ENCODE assay signal across 3 cellular contexts in genomic region chr15:67920524-67921240, GRCh38.
TF ChIP-seq lines count a peak whose summit lies in the region.

No MANE protein-coding gene starts in this region.

TF ChIP-seq in A549, 52 proteins besides CTCF, POLR2A, EP300 and RAD21 (continued from another document):
- TF ChIP-seq REST (IDR thresholded peaks at IDR 0.05) (no peak), FOSB (CRISPR knock-in tag; IDR thresholded peaks at IDR 0.05) (no peak), MAX (IDR thresholded peaks at IDR 0.05) (no peak), KDM5A (IDR thresholded peaks at IDR 0.05) (no peak), HEYL (CRISPR knock-in tag; IDR thresholded peaks at IDR 0.05) (peak; percentile 63; the same call in 1 of the 2 replicates)

TF ChIP-seq in K562, 482 proteins besides CTCF, POLR2A, EP300 and RAD21 (continued from another document and continues in another):
- TF ChIP-seq JUND (IDR thresholded peaks at IDR 0.05; ENCODE audit: borderline replicate concordance, low read depth, low read length) (no peak), JUND (tag; IDR thresholded peaks at IDR 0.05; ENCODE audit: borderline replicate concordance, low read depth, low read length) (0 out of 3 replicates have a peak, but pooled peaks have one; percentile 10), HINFP (tag; conservative IDR thresholded peaks at IDR 0.05; ENCODE audit: low read depth) (peak; percentile 77), PTRF (tag; IDR thresholded peaks at IDR 0.05) (peak; percentile 92), ELF2 (CRISPR knock-in tag; IDR thresholded peaks at IDR 0.05) (peak; percentile 62; the same call in 1 of the 2 replicates), ZBTB11 (CRISPR knock-in tag; IDR thresholded peaks at IDR 0.05) (peak in 1 of 3 experiments; percentile 30; a peak in 1 of 6 replicates), ZNF133 (CRISPR knock-in tag; IDR thresholded peaks at IDR 0.05) (peak; percentile 63; the same call in 1 of the 2 replicates), TSHZ1 (CRISPR knock-in tag; IDR thresholded peaks at IDR 0.05) (peak; percentile 90), ZNF165 (CRISPR knock-in tag; IDR thresholded peaks at IDR 0.05; ENCODE audit: borderline replicate concordance) (peak; percentile 92; the same call in 1 of the 2 replicates), NONO (IDR thresholded peaks at IDR 0.05; ENCODE audit: low read depth in 2 of 2, low read length in 1 of 2) (no peak)

TF ChIP-seq in WTC11, 78 proteins besides CTCF, POLR2A, EP300 and RAD21 (continued from another document):
- TF ChIP-seq ZSCAN18 (CRISPR knock-in tag; IDR thresholded peaks at IDR 0.05) (no peak), RORB (CRISPR knock-in tag; IDR thresholded peaks at IDR 0.05) (no peak), ZNF263 (CRISPR knock-in tag; IDR thresholded peaks at IDR 0.05; ENCODE audit: low read depth) (no peak), ZNF219 (CRISPR knock-in tag; IDR thresholded peaks at IDR 0.05; ENCODE audit: borderline replicate concordance) (no peak), IRF2 (CRISPR knock-in tag; IDR thresholded peaks at IDR 0.05; ENCODE audit: borderline replicate concordance, low read depth) (no peak)
